In genomic region chr4:123505457-123506310, GRCh38 we compare ENCODE assay signal across 8 cellular contexts.
A peak's percentile ranks its signal among the peaks of the same experiment; 100 is the strongest.
DNase-seq lines count a peak whose midpoint lies in the region; TF ChIP-seq lines count a peak whose summit lies in the region.

No MANE protein-coding gene starts in this region.

- CTCF ChIA-PET in HEK293T (lab: Yijun Ruan, JAX): interaction anchor here (0.7 kb wide), 1 partner anchor 437 kb away, joined by 3 read pairs; no protein-coding TSS in a partner anchor

- peaks cover 29% of the 10 kb centered on the region for H3K4me1 Mint-ChIP-seq in nephron

- peak overlapping the region; percentile 89 to 91 (median 90) for H3K4me3 Mint-ChIP-seq in nephron

- no peak for TF ChIP-seq CTCF in nephron (IDR thresholded peaks at IDR 0.05; ENCODE audit: unreplicated experiment in 3 of 3)

- DNase-seq in GM03348 (ENCODE audit: low spot score) (peak; percentile 59), HEK293T (ENCODE audit: extremely low spot score) (peak; percentile 52), NCI-H2196 (lab: John Stamatoyannopoulos, UW; ENCODE audit: unreplicated experiment) (peak; percentile 30), germinal center (ENCODE audit: low spot score) (peak; percentile 10), cortex of kidney (lab: John Stamatoyannopoulos, UW) (no peak), NAMALWA (ENCODE audit: low spot score) (no peak)
- DNase-seq in activated naive CD4-positive, alpha-beta T cell treated with anti-CD3 and anti-CD28 coated beads, Interleukin-2, amount 50 U/mL, for 16 hours: peak; percentile 19

- H3K27me3 Mint-ChIP-seq in nephron (ENCODE audit: low read depth): peaks cover 3% of the 10 kb centered on the region

- H3K27ac Mint-ChIP-seq in nephron: peak overlapping the region; percentile 99 to 100 (median 100)

- H3K36me3 Mint-ChIP-seq in nephron (ENCODE audit: low read depth): no peaks in the 10 kb centered on the region

- POLR2A ChIA-PET in HEK293T (lab: Yijun Ruan, JAX): interaction anchor here (0.7 to 1.0 kb wide), 2 partner anchors 99 to 109 kb away, joined by 3 read pairs; partner anchors contain the start of gene SPRY1

- no peaks in the 10 kb centered on the region for H3K9me3 Mint-ChIP-seq in nephron

TF ChIP-seq in HEK293T, 16 proteins besides CTCF, POLR2A, EP300 and RAD21:
- TF ChIP-seq PKNOX1 (IDR thresholded peaks at IDR 0.05) (no peak), FOXK2 (IDR thresholded peaks at IDR 0.05) (no peak), ZNF384 (IDR thresholded peaks at IDR 0.05) (peak; percentile 85), HDGF (IDR thresholded peaks at IDR 0.05; ENCODE audit: borderline replicate concordance) (no peak), SUZ12 (IDR thresholded peaks at IDR 0.05) (no peak), BHLHE40 (IDR thresholded peaks at IDR 0.05; ENCODE audit: borderline replicate concordance) (no peak), TARDBP (IDR thresholded peaks at IDR 0.05) (no peak), ELF4 (IDR thresholded peaks at IDR 0.05) (no peak), L3MBTL2 (conservative IDR thresholded peaks at IDR 0.05) (peak; percentile 72), NFRKB (IDR thresholded peaks at IDR 0.05) (no peak; the same call in 1 of the 2 replicates), ARNT (IDR thresholded peaks at IDR 0.05) (no peak), SP1 (IDR thresholded peaks at IDR 0.05) (no peak), FOXA1 (IDR thresholded peaks at IDR 0.05) (no peak), CTBP1 (IDR thresholded peaks at IDR 0.05; ENCODE audit: borderline replicate concordance) (no peak), LEF1 (IDR thresholded peaks at IDR 0.05; ENCODE audit: borderline replicate concordance) (no peak)

Comparison
In these comparisons a context has a peak if more than half of its experiments do, and no peak if none do; other contexts are left out.
1. DNase-seq: peak in GM03348 (single experiment), HEK293T (single experiment), NCI-H2196 (single experiment), activated naive CD4-positive, alpha-beta T cell treated with anti-CD3 and anti-CD28 coated beads, Interleukin-2, amount 50 U/mL, for 16 hours (single experiment) and germinal center (single experiment); none in cortex of kidney (single experiment) and NAMALWA (single experiment).